ENCODE assay signal across 1 cellular context in the genomic region with DNA sequence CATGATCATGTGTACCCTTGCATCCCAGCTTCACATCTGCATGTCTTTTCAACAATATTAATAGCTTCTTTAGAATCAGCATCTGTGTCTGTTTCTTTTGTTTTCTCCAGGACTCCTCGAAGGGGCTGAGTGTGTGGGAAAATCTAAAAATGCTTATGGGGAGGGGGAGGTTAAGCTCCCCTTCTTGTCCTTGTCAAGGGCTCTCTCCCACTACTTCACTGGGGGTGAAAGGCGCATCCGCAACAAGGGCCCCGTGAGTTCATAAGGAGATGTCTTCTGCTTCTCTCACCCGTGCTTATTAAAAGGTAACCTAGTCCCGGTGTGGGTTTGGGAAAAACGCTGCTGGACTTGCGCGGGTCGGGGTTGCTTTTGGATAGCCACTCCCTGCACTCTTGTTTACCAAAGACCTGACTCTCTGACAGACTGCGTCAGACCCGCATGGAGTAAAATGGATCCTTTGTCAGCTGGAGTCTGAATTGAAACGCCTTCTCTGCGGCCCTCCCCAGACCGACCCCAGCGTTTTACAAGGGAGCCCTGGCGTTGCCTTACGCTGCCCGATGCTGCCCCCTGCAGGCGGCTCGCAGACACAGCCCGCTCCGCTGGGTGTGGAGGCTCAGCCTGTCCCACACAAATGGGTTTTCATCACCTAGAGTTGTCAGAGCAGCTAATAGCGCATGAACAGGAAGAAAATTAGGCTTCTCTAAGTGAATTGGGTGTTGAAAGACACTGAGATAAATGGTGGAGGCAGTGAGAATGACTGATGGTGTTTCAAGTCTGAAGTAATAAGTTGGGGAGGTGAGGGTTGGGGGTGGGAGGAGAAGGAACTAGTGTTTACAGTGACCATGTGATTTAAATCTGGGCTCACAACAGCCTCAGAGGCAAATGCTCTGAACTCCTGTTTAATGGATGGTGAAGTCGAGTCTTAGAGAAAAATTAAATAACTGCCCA.
TF ChIP-seq lines count a peak whose summit lies in the region.

No MANE protein-coding gene starts in this region.

TF ChIP-seq in HEK293, 187 proteins besides CTCF, POLR2A, EP300 and RAD21 (continued from another document and continues in another):
- TF ChIP-seq, protein P1, sequence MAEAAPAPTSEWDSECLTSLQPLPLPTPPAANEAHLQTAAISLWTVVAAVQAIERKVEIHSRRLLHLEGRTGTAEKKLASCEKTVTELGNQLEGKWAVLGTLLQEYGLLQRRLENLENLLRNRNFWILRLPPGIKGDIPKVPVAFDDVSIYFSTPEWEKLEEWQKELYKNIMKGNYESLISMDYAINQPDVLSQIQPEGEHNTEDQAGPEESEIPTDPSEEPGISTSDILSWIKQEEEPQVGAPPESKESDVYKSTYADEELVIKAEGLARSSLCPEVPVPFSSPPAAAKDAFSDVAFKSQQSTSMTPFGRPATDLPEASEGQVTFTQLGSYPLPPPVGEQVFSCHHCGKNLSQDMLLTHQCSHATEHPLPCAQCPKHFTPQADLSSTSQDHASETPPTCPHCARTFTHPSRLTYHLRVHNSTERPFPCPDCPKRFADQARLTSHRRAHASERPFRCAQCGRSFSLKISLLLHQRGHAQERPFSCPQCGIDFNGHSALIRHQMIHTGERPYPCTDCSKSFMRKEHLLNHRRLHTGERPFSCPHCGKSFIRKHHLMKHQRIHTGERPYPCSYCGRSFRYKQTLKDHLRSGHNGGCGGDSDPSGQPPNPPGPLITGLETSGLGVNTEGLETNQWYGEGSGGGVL (tag by site-specific recombination; IDR thresholded peaks at IDR 0.05): no peak
- TF ChIP-seq ZNF626 (tag by site-specific recombination; IDR thresholded peaks at IDR 0.05) (no peak), ZNF488 (tag by site-specific recombination; IDR thresholded peaks at IDR 0.05) (no peak), ZBTB1 (tag by site-specific recombination; IDR thresholded peaks at IDR 0.05) (no peak), ZFHX2 (tag by site-specific recombination; conservative IDR thresholded peaks at IDR 0.05) (peak; percentile 50), BCL6B (tag by site-specific recombination; IDR thresholded peaks at IDR 0.05) (no peak), ZNF623 (tag by site-specific recombination; IDR thresholded peaks at IDR 0.05) (no peak), ZNF555 (tag by site-specific recombination; conservative IDR thresholded peaks at IDR 0.05) (no peak), KLF1 (tag by site-specific recombination; IDR thresholded peaks at IDR 0.05) (no peak), ZNF138 (tag by site-specific recombination; IDR thresholded peaks at IDR 0.05; ENCODE audit: borderline replicate concordance) (no peak), ZNF221 (tag by site-specific recombination; IDR thresholded peaks at IDR 0.05; ENCODE audit: borderline replicate concordance) (no peak), ATF2 (tag by site-specific recombination; IDR thresholded peaks at IDR 0.05; ENCODE audit: low read depth) (no peak), ZBTB49 (tag by site-specific recombination; IDR thresholded peaks at IDR 0.05; ENCODE audit: low read depth) (no peak), ZNF629 (tag by site-specific recombination; IDR thresholded peaks at IDR 0.05) (peak; percentile 75), ZNF791 (tag by site-specific recombination; IDR thresholded peaks at IDR 0.05) (no peak), ZXDB (tag by site-specific recombination; IDR thresholded peaks at IDR 0.05) (peak; percentile 19; the same call in 1 of the 2 replicates), ZNF211 (tag by site-specific recombination; IDR thresholded peaks at IDR 0.05; ENCODE audit: low read depth) (no peak), EGR2 (tag by site-specific recombination; IDR thresholded peaks at IDR 0.05; ENCODE audit: low read depth) (peak; percentile 26; the same call in 1 of the 2 replicates), ZNF121 (tag by site-specific recombination; IDR thresholded peaks at IDR 0.05) (peak; percentile 99), ZEB2 (tag by site-specific recombination; IDR thresholded peaks at IDR 0.05) (peak; percentile 80; the same call in 1 of the 2 replicates), ZFP3 (tag by site-specific recombination; IDR thresholded peaks at IDR 0.05; ENCODE audit: low read depth) (no peak), ZNF777 (tag by site-specific recombination; IDR thresholded peaks at IDR 0.05; ENCODE audit: borderline replicate concordance) (no peak), WT1 (tag by site-specific recombination; IDR thresholded peaks at IDR 0.05) (peak; percentile 44; the same call in 1 of the 2 replicates), ZNF747 (tag by site-specific recombination; IDR thresholded peaks at IDR 0.05) (no peak), ZNF704 (tag by site-specific recombination; IDR thresholded peaks at IDR 0.05) (no peak), ZNF175 (tag by site-specific recombination; IDR thresholded peaks at IDR 0.05) (no peak), ZFP69B (tag by site-specific recombination; IDR thresholded peaks at IDR 0.05) (no peak), ZNF76 (tag by site-specific recombination; IDR thresholded peaks at IDR 0.05; ENCODE audit: borderline replicate concordance, low read depth) (no peak), ZNF37A (tag by site-specific recombination; IDR thresholded peaks at IDR 0.05) (no peak), ZNF341 (tag by site-specific recombination; IDR thresholded peaks at IDR 0.05; ENCODE audit: low read depth) (no peak), RBAK (tag by site-specific recombination; IDR thresholded peaks at IDR 0.05) (no peak), ZNF677 (tag by site-specific recombination; IDR thresholded peaks at IDR 0.05) (no peak), ZNF670 (tag by site-specific recombination; IDR thresholded peaks at IDR 0.05; ENCODE audit: low read depth) (no peak), ZNF302 (tag by site-specific recombination; IDR thresholded peaks at IDR 0.05; ENCODE audit: low read depth) (no peak), ZNF114 (tag by site-specific recombination; IDR thresholded peaks at IDR 0.05) (no peak), YY2 (tag by site-specific recombination; IDR thresholded peaks at IDR 0.05) (no peak), ZNF404 (tag by site-specific recombination; IDR thresholded peaks at IDR 0.05) (no peak), ZNF10 (tag by site-specific recombination; IDR thresholded peaks at IDR 0.05) (no peak)
- TF ChIP-seq, protein P2, sequence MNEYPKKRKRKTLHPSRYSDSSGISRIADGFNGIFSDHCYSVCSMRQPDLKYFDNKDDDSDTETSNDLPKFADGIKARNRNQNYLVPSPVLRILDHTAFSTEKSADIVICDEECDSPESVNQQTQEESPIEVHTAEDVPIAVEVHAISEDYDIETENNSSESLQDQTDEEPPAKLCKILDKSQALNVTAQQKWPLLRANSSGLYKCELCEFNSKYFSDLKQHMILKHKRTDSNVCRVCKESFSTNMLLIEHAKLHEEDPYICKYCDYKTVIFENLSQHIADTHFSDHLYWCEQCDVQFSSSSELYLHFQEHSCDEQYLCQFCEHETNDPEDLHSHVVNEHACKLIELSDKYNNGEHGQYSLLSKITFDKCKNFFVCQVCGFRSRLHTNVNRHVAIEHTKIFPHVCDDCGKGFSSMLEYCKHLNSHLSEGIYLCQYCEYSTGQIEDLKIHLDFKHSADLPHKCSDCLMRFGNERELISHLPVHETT (tag by site-specific recombination; IDR thresholded peaks at IDR 0.05): 0 out of 2 replicates have a peak, but pooled peaks have one; percentile 46
- TF ChIP-seq, protein P3, sequence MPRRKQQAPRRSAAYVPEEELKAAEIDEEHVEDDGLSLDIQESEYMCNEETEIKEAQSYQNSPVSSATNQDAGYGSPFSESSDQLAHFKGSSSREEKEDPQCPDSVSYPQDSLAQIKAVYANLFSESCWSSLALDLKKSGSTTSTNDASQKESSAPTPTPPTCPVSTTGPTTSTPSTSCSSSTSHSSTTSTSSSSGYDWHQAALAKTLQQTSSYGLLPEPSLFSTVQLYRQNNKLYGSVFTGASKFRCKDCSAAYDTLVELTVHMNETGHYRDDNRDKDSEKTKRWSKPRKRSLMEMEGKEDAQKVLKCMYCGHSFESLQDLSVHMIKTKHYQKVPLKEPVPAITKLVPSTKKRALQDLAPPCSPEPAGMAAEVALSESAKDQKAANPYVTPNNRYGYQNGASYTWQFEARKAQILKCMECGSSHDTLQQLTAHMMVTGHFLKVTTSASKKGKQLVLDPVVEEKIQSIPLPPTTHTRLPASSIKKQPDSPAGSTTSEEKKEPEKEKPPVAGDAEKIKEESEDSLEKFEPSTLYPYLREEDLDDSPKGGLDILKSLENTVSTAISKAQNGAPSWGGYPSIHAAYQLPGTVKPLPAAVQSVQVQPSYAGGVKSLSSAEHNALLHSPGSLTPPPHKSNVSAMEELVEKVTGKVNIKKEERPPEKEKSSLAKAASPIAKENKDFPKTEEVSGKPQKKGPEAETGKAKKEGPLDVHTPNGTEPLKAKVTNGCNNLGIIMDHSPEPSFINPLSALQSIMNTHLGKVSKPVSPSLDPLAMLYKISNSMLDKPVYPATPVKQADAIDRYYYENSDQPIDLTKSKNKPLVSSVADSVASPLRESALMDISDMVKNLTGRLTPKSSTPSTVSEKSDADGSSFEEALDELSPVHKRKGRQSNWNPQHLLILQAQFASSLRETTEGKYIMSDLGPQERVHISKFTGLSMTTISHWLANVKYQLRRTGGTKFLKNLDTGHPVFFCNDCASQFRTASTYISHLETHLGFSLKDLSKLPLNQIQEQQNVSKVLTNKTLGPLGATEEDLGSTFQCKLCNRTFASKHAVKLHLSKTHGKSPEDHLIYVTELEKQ (tag by site-specific recombination; IDR thresholded peaks at IDR 0.05; ENCODE audit: borderline replicate concordance): no peak
- TF ChIP-seq, protein P4, sequence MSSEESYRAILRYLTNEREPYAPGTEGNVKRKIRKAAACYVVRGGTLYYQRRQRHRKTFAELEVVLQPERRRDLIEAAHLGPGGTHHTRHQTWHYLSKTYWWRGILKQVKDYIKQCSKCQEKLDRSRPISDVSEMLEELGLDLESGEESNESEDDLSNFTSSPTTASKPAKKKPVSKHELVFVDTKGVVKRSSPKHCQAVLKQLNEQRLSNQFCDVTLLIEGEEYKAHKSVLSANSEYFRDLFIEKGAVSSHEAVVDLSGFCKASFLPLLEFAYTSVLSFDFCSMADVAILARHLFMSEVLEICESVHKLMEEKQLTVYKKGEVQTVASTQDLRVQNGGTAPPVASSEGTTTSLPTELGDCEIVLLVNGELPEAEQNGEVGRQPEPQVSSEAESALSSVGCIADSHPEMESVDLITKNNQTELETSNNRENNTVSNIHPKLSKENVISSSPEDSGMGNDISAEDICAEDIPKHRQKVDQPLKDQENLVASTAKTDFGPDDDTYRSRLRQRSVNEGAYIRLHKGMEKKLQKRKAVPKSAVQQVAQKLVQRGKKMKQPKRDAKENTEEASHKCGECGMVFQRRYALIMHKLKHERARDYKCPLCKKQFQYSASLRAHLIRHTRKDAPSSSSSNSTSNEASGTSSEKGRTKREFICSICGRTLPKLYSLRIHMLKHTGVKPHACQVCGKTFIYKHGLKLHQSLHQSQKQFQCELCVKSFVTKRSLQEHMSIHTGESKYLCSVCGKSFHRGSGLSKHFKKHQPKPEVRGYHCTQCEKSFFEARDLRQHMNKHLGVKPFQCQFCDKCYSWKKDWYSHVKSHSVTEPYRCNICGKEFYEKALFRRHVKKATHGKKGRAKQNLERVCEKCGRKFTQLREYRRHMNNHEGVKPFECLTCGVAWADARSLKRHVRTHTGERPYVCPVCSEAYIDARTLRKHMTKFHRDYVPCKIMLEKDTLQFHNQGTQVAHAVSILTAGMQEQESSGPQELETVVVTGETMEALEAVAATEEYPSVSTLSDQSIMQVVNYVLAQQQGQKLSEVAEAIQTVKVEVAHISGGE (tag by site-specific recombination; conservative IDR thresholded peaks at IDR 0.05; ENCODE audit: low read depth): no peak
